Comparison of ENCODE assay signal across 11 cellular contexts in genomic region chr11:27141576-27141975, GRCh38.
"Had no signal": no experiment of that assay in that cellular context is flagged by ENCODE, and none has a peak within 500 bp of the region (broad histone marks: within the 10 kb centered on the region; RNA-seq: fewer than 3 reads in every experiment).

No MANE protein-coding gene starts in this region.

- H2AFZ ChIP-seq: GM23248, GM23338 had no signal

- H3K9ac ChIP-seq: GM23248 had no signal

- H3K36me3 ChIP-seq: HAP-1 had no signal

- H3K4me3 ChIP-seq: GM23248, GM23338, HAP-1 had no signal

- H3K9me3 ChIP-seq: HAP-1 had no signal

- FAIRE-seq: H1, H54 had no signal

- H3K4me1 ChIP-seq: HAP-1 had no signal

- H3K27ac ChIP-seq: GM23248 had no signal

- DNase-seq: GM23248, GOT3, H7, H9, HCEC 1CT, HFFc6 had no signal

- ATAC-seq: GM23338, HCT116 had no signal

- H3K4me2 ChIP-seq: GM23338 had no signal
